ENCODE assay signal across 1 cellular context in the genomic region with DNA sequence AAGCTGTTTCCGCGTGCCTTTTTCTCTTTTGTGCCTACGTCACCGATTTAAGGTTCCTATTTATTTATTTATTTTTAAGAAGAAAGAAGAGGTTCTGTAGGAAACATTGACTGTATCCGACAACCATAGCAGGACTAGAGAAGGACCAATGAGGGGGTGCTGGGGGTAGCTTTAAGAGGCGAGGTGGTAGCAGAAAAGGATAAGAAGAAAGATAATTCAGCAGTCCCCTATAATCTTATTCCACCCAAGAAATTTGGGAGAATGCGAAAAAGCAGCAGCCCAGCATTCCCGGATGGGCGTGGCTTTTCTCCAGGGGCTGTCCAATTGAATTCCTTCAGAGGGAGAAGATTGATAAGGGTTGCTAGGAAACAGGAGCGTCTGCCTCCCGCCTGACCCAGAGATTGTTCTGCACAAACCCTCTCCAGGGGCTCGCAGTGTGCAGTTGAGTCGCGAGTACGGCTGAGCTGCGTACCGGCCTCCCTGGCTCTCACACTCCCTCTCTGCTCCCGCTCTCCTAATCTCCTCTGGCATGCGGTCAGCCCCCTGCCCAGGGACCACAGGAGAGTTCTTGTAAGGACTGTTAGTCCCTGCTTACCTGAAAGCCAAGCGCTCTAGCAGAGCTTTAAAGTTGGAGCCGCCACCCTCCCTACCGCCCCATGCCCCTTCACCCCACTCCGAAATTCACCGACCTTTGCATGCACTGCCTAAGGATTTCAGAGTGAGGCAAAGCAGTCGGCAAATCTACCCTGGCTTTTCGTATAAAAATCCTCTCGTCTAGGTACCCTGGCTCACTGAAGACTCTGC.
TF ChIP-seq lines count a peak whose summit lies in the region.

GRM3 (plus strand) TSS at position 432 of the 804 bp plus-strand sequence. CDS start 121,237 bp downstream, outside the sequence.

TF ChIP-seq in HCT116, 20 proteins besides CTCF, POLR2A, EP300 and RAD21 (continued from another document):
- TF ChIP-seq REST (IDR thresholded peaks at IDR 0.05; ENCODE audit: low read depth) = no peak
- TF ChIP-seq ZNF274 (IDR thresholded peaks at IDR 0.05; ENCODE audit: low read depth, low read length) = no peak
- TF ChIP-seq EZH2 (IDR thresholded peaks at IDR 0.05) = no peak
- no peak for TF ChIP-seq FOSL1 (IDR thresholded peaks at IDR 0.05; ENCODE audit: low read depth)
- TF ChIP-seq CEBPB (IDR thresholded peaks at IDR 0.05; ENCODE audit: low read depth) = no peak
- TF ChIP-seq, protein P1, sequence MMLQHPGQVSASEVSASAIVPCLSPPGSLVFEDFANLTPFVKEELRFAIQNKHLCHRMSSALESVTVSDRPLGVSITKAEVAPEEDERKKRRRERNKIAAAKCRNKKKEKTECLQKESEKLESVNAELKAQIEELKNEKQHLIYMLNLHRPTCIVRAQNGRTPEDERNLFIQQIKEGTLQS (IDR thresholded peaks at IDR 0.05) = no peak
- no peak for TF ChIP-seq YY1 (IDR thresholded peaks at IDR 0.05; ENCODE audit: extremely low read depth, insufficient replicate concordance, low read depth, low read length)
- no peak for TF ChIP-seq SP1 (IDR thresholded peaks at IDR 0.05; ENCODE audit: low read depth)
